15 cellular contexts compared by ENCODE assay signal in genomic region chrX:71143508-71143907, GRCh38. TPM values are rescaled to one million over a fixed set of nuclear protein-coding genes. Genes with fewer than 3 reads are reported as not detected.
DNase-seq lines count a peak whose midpoint lies in the region; ATAC-seq and TF ChIP-seq lines count a peak whose summit lies in the region.
"Had no signal": no experiment of that assay in that cellular context is flagged by ENCODE, and none has a peak within 500 bp of the region (broad histone marks: within the 10 kb centered on the region; RNA-seq: fewer than 3 reads in every experiment).

No MANE protein-coding gene starts in this region.

- H3K4me1 Mint-ChIP-seq in dendritic cell treated with granulocyte-macrophage colony-stimulating factor and Interleukin-4, amounts not matched to agents 40 ng/mL and 50 ng/mL, for 4 days (ENCODE audit: low read depth), result peaks cover 50% of the 10 kb centered on the region

- H3K36me3 ChIP-seq in right lobe of liver (peaks cover 0 to 11% (median 3%) of the 10 kb centered on the region in 4 donors), testis (ENCODE audit: low read depth, missing control alignments) (no peaks in the 10 kb centered on the region)

- TF ChIP-seq CTCF in right lobe of liver (IDR thresholded peaks at IDR 0.05) (no peak), testis (IDR thresholded peaks at IDR 0.05) (no peak)

- intact Hi-C loops in dendritic cell treated with granulocyte-macrophage colony-stimulating factor and Interleukin-4, amounts not matched to agents 40 ng/mL and 50 ng/mL, for 4 days (cut with micrococcal nuclease), result no loop called here
- intact Hi-C loops in right lobe of liver (cut with DNase I), result no loop called here
- intact Hi-C loops in testis (cut with DNase I; ENCODE audit: low total_unique reads), result no loop called here

- H3K27me3 ChIP-seq in right lobe of liver, result no peaks in the 10 kb centered on the region
- H3K27me3 ChIP-seq in testis, result no peaks in the 10 kb centered on the region
- H3K27me3 ChIP-seq: ascending aorta had no signal

- no peak overlapping the region for H3K4me3 ChIP-seq in right lobe of liver
- no peak overlapping the region for H3K4me3 ChIP-seq in testis
- H3K4me3 ChIP-seq: ascending aorta, mucosa of descending colon had no signal

- H3K4me1 ChIP-seq in right lobe of liver, result no peaks in the 10 kb centered on the region
- no peaks in the 10 kb centered on the region for H3K4me1 ChIP-seq in testis
- H3K4me1 ChIP-seq: ascending aorta had no signal

- DNase-seq in M059J (ENCODE audit: low read depth) (peak; percentile 15), right lobe of liver (peak in 2 of 3 donors; percentile 37 to 48), testis (peak; percentile 67), D341Med (ENCODE audit: low spot score) (no peak), NCI-H1694 (lab: John Stamatoyannopoulos, UW) (no peak)
- no peak for DNase-seq in activated CD8-positive, alpha-beta memory T cell treated with anti-CD3 and anti-CD28 coated beads for 24 hours
- DNase-seq in activated CD4-positive, alpha-beta T cell treated with anti-CD3 and anti-CD28 coated beads, Interleukin-2, amount 50 U/mL, for 48 hours, result no peak
- DNase-seq: activated T-cell treated with anti-CD3 and anti-CD28 coated beads, Interleukin-2, amount 50 U/mL, for 1 hour; Karpas-422; NCI-H2081 treated with DMSO at 0.1 percent for 48 hours; WERI-Rb-1 had no signal

- peaks cover 48% of the 10 kb centered on the region for H3K36me3 Mint-ChIP-seq in dendritic cell treated with granulocyte-macrophage colony-stimulating factor and Interleukin-4, amounts not matched to agents 40 ng/mL and 50 ng/mL, for 4 days (ENCODE audit: low read depth)

- no peaks in the 10 kb centered on the region for H3K9me3 Mint-ChIP-seq in dendritic cell treated with granulocyte-macrophage colony-stimulating factor and Interleukin-4, amounts not matched to agents 40 ng/mL and 50 ng/mL, for 4 days

- H3K27me3 Mint-ChIP-seq in dendritic cell treated with granulocyte-macrophage colony-stimulating factor and Interleukin-4, amounts not matched to agents 40 ng/mL and 50 ng/mL, for 4 days, result no peaks in the 10 kb centered on the region

- no peak overlapping the region for H3K4me3 Mint-ChIP-seq in dendritic cell treated with granulocyte-macrophage colony-stimulating factor and Interleukin-4, amounts not matched to agents 40 ng/mL and 50 ng/mL, for 4 days

- 55% methylated on average over 4 of the region's 6 CpGs for WGBS in right lobe of liver (ENCODE audit: insufficient coverage, low coverage, low lambda C conversion rate, missing lambda C conversion rate)
- 35 to 37% methylated on average over 5 to 6 of the region's 6 CpGs for WGBS in testis, 2 donors

- peak overlapping the region; percentile 73 for H3K27ac Mint-ChIP-seq in dendritic cell treated with granulocyte-macrophage colony-stimulating factor and Interleukin-4, amounts not matched to agents 40 ng/mL and 50 ng/mL, for 4 days

- no peaks in the 10 kb centered on the region for H3K9me3 ChIP-seq in right lobe of liver
- H3K9me3 ChIP-seq in testis, result no peaks in the 10 kb centered on the region
- H3K9me3 ChIP-seq: ascending aorta, mucosa of descending colon had no signal

- H3K27ac ChIP-seq in right lobe of liver, result no peak overlapping the region
- no peak overlapping the region for H3K27ac ChIP-seq in testis
- H3K27ac ChIP-seq: ascending aorta, epithelial cell of prostate, WERI-Rb-1 had no signal

- peak in 2 of 4 donors; percentile 19 to 39 for ATAC-seq in right lobe of liver
- ATAC-seq: mucosa of descending colon had no signal

- TF ChIP-seq POLR2A in right lobe of liver (IDR thresholded peaks at IDR 0.05) (no peak), testis (IDR thresholded peaks at IDR 0.05) (no peak)

RNA-seq across cellular contexts. Expression of gene NLGN3, which starts 1.1 kb away (rescaled TPM):
- total RNA-seq in M059J (2014; rRNA removed; shearing (Covaris generic)), result 0.10 and 0.15 TPM in 2 replicates
- under 1 TPM in 5 of 6 experiments, not detected in 1; 0.12 to 0.25 (median 0.14) TPM for total RNA-seq in right lobe of liver
- total RNA-seq in testis, result 1 to 10 TPM; 7.6 to 8.9 TPM
- 8.2 TPM for polyA plus RNA-seq in testis (ENCODE audit: insufficient read depth, low read depth, low replicate concordance)

RNA-seq across cellular contexts. Expression of gene MED12, which starts 25.1 kb away (rescaled TPM):
- 19.6 and 42.5 TPM in 2 replicates for total RNA-seq in M059J (2014; rRNA removed; shearing (Covaris generic))
- total RNA-seq in right lobe of liver, result 10 to 100 TPM in 5 of 6 experiments, 1 to 10 TPM in 1; 7.8 to 16.3 (median 12.5) TPM
- 100 to 1,000 TPM; 102 to 110 TPM for total RNA-seq in testis
- 35.0 TPM for polyA plus RNA-seq in testis (ENCODE audit: insufficient read depth, low read depth, low replicate concordance)

RNA-seq across cellular contexts. Expression of gene IL2RG, which starts 32.1 kb away (rescaled TPM):
- 2.8 and 5.3 TPM in 2 replicates for total RNA-seq in M059J (2014; rRNA removed; shearing (Covaris generic))
- total RNA-seq in right lobe of liver (1 to 10 TPM in 5 of 6 experiments, under 1 TPM in 1; 0.64 to 4.0 (median 1.7) TPM), testis (1 to 10 TPM; 1.7 to 7.7 TPM)
- polyA plus RNA-seq in testis (ENCODE audit: insufficient read depth, low read depth, low replicate concordance), result 6.8 TPM

RNA-seq across cellular contexts. Expression of gene CXorf65, which starts 37.0 kb away (rescaled TPM):
- not detected in 2 replicates for total RNA-seq in M059J (2014; rRNA removed; shearing (Covaris generic))
- total RNA-seq in right lobe of liver, result not detected
- total RNA-seq in testis, result 10 to 100 TPM in 1 of 2 donors, 1 to 10 TPM in 1; 2.8 to 13.2 TPM
- 22.9 TPM for polyA plus RNA-seq in testis (ENCODE audit: insufficient read depth, low read depth, low replicate concordance)
- total RNA-seq: ascending aorta had no signal

RNA-seq across cellular contexts. Expression of gene FOXO4, which starts 47.9 kb away (rescaled TPM):
- total RNA-seq in M059J (2014; rRNA removed; shearing (Covaris generic)), result 4.2 and 5.2 TPM in 2 replicates
- total RNA-seq in right lobe of liver (10 to 100 TPM in 2 of 6 experiments, 1 to 10 TPM in 4; 5.2 to 12.1 (median 8.5) TPM), testis (10 to 100 TPM; 58.0 to 71.8 TPM)
- 39.5 TPM for polyA plus RNA-seq in testis (ENCODE audit: insufficient read depth, low read depth, low replicate concordance)

Comparison
In these comparisons a context has a peak if more than half of its experiments do, and no peak if none do; other contexts are left out.
1. DNase-seq: peak in M059J (single experiment), right lobe of liver (2 of 3) and testis (single experiment); none in D341Med (single experiment), activated CD8-positive, alpha-beta memory T cell treated with anti-CD3 and anti-CD28 coated beads for 24 hours (single experiment), activated CD4-positive, alpha-beta T cell treated with anti-CD3 and anti-CD28 coated beads, Interleukin-2, amount 50 U/mL, for 48 hours (0 of 2) and NCI-H1694 (single experiment).